In genomic region chr1:43073490-43074230, GRCh38 we compare ENCODE assay signal across 8 cellular contexts.
DNase-seq lines count a peak whose midpoint lies in the region; ATAC-seq and TF ChIP-seq lines count a peak whose summit lies in the region.

No MANE protein-coding gene starts in this region.

- WGBS in transverse colon (ENCODE audit: low coverage in 1 of 2), 2 donors = 25 to 37% methylated on average over 6 to 8 of the region's 8 CpGs

- H3K9ac ChIP-seq in parathyroid adenoma = no peak overlapping the region

- H3K4me2 ChIP-seq in parathyroid adenoma (ENCODE audit: low read length) = no peak overlapping the region

- H3K4me1 Mint-ChIP-seq in activated naive CD4-positive, alpha-beta T cell treated with anti-CD3 and anti-CD28 coated beads for 36 hours (ENCODE audit: low read depth) = peaks cover 4% of the 10 kb centered on the region

- H3K27me3 Mint-ChIP-seq in activated naive CD4-positive, alpha-beta T cell treated with anti-CD3 and anti-CD28 coated beads for 36 hours (ENCODE audit: low read depth) = no peaks in the 10 kb centered on the region

- TF ChIP-seq EP300 in transverse colon (IDR thresholded peaks at IDR 0.05; ENCODE audit: low read depth) = no peak

- peak overlapping the region; percentile 48 for H2AFZ ChIP-seq in parathyroid adenoma

- ATAC-seq in SK-N-SH treated with all-trans-retinoic acid at 6 μM for 48 hours = peak; percentile 98
- ATAC-seq in GM18909 (IDR thresholded peaks at IDR 0.05; ENCODE audit: poor library complexity, unreplicated experiment) = no peak

- H3K4me1 ChIP-seq in parathyroid adenoma (peaks cover 2% of the 10 kb centered on the region), transverse colon (peaks cover 0 to 2% (median 1%) of the 10 kb centered on the region in 4 donors)

- peak overlapping the region; percentile 28 for H3K27ac Mint-ChIP-seq in activated naive CD4-positive, alpha-beta T cell treated with anti-CD3 and anti-CD28 coated beads for 36 hours

- H3K36me3 Mint-ChIP-seq in activated naive CD4-positive, alpha-beta T cell treated with anti-CD3 and anti-CD28 coated beads for 36 hours (ENCODE audit: low read depth) = no peaks in the 10 kb centered on the region

- DNase-seq in GDM1 (lab: John Stamatoyannopoulos, UW) (peak; percentile 60), NAMALWA (ENCODE audit: low spot score) (peak; percentile 83), glomerular visceral epithelial cell (ENCODE audit: extremely low spot score) (peak; percentile 81), transverse colon (peak; percentile 79)
- peak; percentile 87 for DNase-seq in activated naive CD4-positive, alpha-beta T cell treated with anti-CD3 and anti-CD28 coated beads for 36 hours

- H3K36me3 ChIP-seq in parathyroid adenoma (ENCODE audit: control insufficient read depth, insufficient read depth, low read length) (no peaks in the 10 kb centered on the region), transverse colon (no peaks in the 10 kb centered on the region)

- H3K4me3 ChIP-seq in parathyroid adenoma (ENCODE audit: low read depth, low read length) (no peak overlapping the region), transverse colon (no peak overlapping the region)

- H3K27ac ChIP-seq in parathyroid adenoma = no peak overlapping the region
- no peak overlapping the region for H3K27ac ChIP-seq in transverse colon

- H3K4me3 Mint-ChIP-seq in activated naive CD4-positive, alpha-beta T cell treated with anti-CD3 and anti-CD28 coated beads for 36 hours = no peak overlapping the region

- intact Hi-C loops in activated naive CD4-positive, alpha-beta T cell treated with anti-CD3 and anti-CD28 coated beads for 36 hours (cut with micrococcal nuclease) = loop anchor here (1.0 to 10.0 kb wide), 6 partner anchors 142 to 495 kb away; no protein-coding TSS in a partner anchor
- intact Hi-C loops in transverse colon (cut with DNase I; ENCODE audit: low total_unique reads) = loop anchor here (5.0 kb wide), 1 partner anchor 161 kb away; no protein-coding TSS in a partner anchor

- TF ChIP-seq CTCF in parathyroid adenoma (IDR thresholded peaks at IDR 0.05) (peak; percentile 56), transverse colon (IDR thresholded peaks at IDR 0.05) (peak; percentile 80 to 94 (median 86))

- CTCF ChIA-PET in activated naive CD4-positive, alpha-beta T cell treated with anti-CD3 and anti-CD28 coated beads for 36 hours (lab: Charles Lee) = interaction anchor here (0.5 to 11.1 kb wide), 56 partner anchors 8 to 1854 kb away, joined by 3 to 441 read pairs (median 4); partner anchors contain the start of genes C1orf50, P3H1, SLC2A1 and ZNF691

- in situ Hi-C loops in transverse colon (cut with MboI; ENCODE audit: low pct_ligation_motif_present in 1 of 4, low pct_unique_long_range_greater_than_20kb in 1 of 4, low sequenced_read_pairs in 3 of 4) = loop anchor here in 3 of 4 donors (5.0 to 25.0 kb wide), 4 partner anchors 161 to 486 kb away; partner anchors contain the start of gene TMEM269 (in 1 of the 3)

- H3K79me2 ChIP-seq in parathyroid adenoma = no peaks in the 10 kb centered on the region

- H3K9me3 ChIP-seq in parathyroid adenoma (ENCODE audit: control insufficient read depth, low read length) = no peaks in the 10 kb centered on the region
- no peaks in the 10 kb centered on the region for H3K9me3 ChIP-seq in transverse colon

- no peaks in the 10 kb centered on the region for H3K9me3 Mint-ChIP-seq in activated naive CD4-positive, alpha-beta T cell treated with anti-CD3 and anti-CD28 coated beads for 36 hours

- TF ChIP-seq POLR2A in transverse colon (IDR thresholded peaks at IDR 0.05) = no peak

- H3K27me3 ChIP-seq in parathyroid adenoma (ENCODE audit: control insufficient read depth, insufficient read depth, low read length) (no peaks in the 10 kb centered on the region), transverse colon (peaks cover 1% of the 10 kb centered on the region)

TF ChIP-seq in SK-N-SH treated with all-trans-retinoic acid at 6 μM for 48 hours, 23 proteins besides CTCF, POLR2A, EP300 and RAD21:
- TF ChIP-seq TOX (CRISPR knock-in tag; IDR thresholded peaks at IDR 0.05; ENCODE audit: borderline replicate concordance) = no peak
- TF ChIP-seq GLIS3 (CRISPR knock-in tag; IDR thresholded peaks at IDR 0.05) = no peak
- TF ChIP-seq, protein P1, sequence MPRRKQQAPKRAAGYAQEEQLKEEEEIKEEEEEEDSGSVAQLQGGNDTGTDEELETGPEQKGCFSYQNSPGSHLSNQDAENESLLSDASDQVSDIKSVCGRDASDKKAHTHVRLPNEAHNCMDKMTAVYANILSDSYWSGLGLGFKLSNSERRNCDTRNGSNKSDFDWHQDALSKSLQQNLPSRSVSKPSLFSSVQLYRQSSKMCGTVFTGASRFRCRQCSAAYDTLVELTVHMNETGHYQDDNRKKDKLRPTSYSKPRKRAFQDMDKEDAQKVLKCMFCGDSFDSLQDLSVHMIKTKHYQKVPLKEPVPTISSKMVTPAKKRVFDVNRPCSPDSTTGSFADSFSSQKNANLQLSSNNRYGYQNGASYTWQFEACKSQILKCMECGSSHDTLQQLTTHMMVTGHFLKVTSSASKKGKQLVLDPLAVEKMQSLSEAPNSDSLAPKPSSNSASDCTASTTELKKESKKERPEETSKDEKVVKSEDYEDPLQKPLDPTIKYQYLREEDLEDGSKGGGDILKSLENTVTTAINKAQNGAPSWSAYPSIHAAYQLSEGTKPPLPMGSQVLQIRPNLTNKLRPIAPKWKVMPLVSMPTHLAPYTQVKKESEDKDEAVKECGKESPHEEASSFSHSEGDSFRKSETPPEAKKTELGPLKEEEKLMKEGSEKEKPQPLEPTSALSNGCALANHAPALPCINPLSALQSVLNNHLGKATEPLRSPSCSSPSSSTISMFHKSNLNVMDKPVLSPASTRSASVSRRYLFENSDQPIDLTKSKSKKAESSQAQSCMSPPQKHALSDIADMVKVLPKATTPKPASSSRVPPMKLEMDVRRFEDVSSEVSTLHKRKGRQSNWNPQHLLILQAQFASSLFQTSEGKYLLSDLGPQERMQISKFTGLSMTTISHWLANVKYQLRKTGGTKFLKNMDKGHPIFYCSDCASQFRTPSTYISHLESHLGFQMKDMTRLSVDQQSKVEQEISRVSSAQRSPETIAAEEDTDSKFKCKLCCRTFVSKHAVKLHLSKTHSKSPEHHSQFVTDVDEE (CRISPR knock-in tag; IDR thresholded peaks at IDR 0.05) = no peak
- no peak for TF ChIP-seq ZFP3 (CRISPR knock-in tag; IDR thresholded peaks at IDR 0.05)
